ENCODE assay signal across 34 cellular contexts in genomic region chr3:170529346-170529745, GRCh38. TPM values are rescaled to one million over a fixed set of nuclear protein-coding genes. Genes with fewer than 3 reads are reported as not detected.
"Had no signal": no experiment of that assay in that cellular context is flagged by ENCODE, and none has a peak within 500 bp of the region (broad histone marks: within the 10 kb centered on the region; RNA-seq: fewer than 3 reads in every experiment).

No MANE protein-coding gene starts in this region.

- H3K4me1 Mint-ChIP-seq: activated CD4-positive, alpha-beta T cell treated with anti-CD3 and anti-CD28 coated beads, Interleukin-2, amount 10 ng/mL, durations not matched to agents 24 days and 14 days had no signal

- H3K27ac ChIP-seq: adrenal gland, body of pancreas, breast epithelium, SJCRH30, SK-N-MC had no signal

- H3K27ac Mint-ChIP-seq: activated CD4-positive, alpha-beta T cell treated with anti-CD3 and anti-CD28 coated beads, Interleukin-2, amount 10 ng/mL, durations not matched to agents 24 days and 14 days; activated CD8-positive, alpha-beta T cell treated with anti-CD3 and anti-CD28 coated beads, Interleukin-2, amount 10 ng/mL, durations not matched to agents 7 days and 5 days; activated naive CD4-positive, alpha-beta T cell treated with anti-CD3 and anti-CD28 coated beads for 36 hours; activated naive CD4-positive, alpha-beta T cell treated with anti-CD3 and anti-CD28 coated beads, Interleukin-2, amount 50 U/mL, for 72 hours; activated T-helper 1 cell treated with anti-CD3 and anti-CD28 coated beads, Interleukin-12 subunit alpha, Interleukin-12 subunit beta, Interleukin-2, Interleukin-4 antibody, amounts not matched to agents 30 ng/mL and 10 ng/mL and 1 ng/mL, durations not matched to agents 14 hours and 24 hours and 36 hours had no signal

- ATAC-seq: activated CD8-positive, alpha-beta T cell treated with anti-CD3 and anti-CD28 coated beads, Interleukin-2, amount 10 ng/mL, durations not matched to agents 7 days and 5 days; activated naive CD4-positive, alpha-beta T cell treated with anti-CD3 and anti-CD28 coated beads, Interleukin-2, amount 50 U/mL, for 72 hours; activated T-cell treated with anti-CD3 and anti-CD28 coated beads, Interleukin-2, amount 50 U/mL, for 4 hours; body of pancreas; Panc1 had no signal

- H3K9me3 Mint-ChIP-seq: activated CD4-positive, alpha-beta T cell treated with anti-CD3 and anti-CD28 coated beads, Interleukin-2, amount 10 ng/mL, durations not matched to agents 24 days and 14 days; activated naive CD4-positive, alpha-beta T cell treated with anti-CD3 and anti-CD28 coated beads for 36 hours; activated naive CD4-positive, alpha-beta T cell treated with anti-CD3 and anti-CD28 coated beads, Interleukin-2, amount 50 U/mL, for 72 hours; activated T-cell treated with anti-CD3 and anti-CD28 coated beads, Interleukin-2, amount 50 U/mL, for 4 hours; activated T-helper 1 cell treated with anti-CD3 and anti-CD28 coated beads, Interleukin-12 subunit alpha, Interleukin-12 subunit beta, Interleukin-2, Interleukin-4 antibody, amounts not matched to agents 30 ng/mL and 10 ng/mL and 1 ng/mL, durations not matched to agents 14 hours and 24 hours and 36 hours had no signal

- H3K36me3 ChIP-seq: adrenal gland, breast epithelium, MG63, SJCRH30 had no signal

- H3K4me3 ChIP-seq: adrenal gland, body of pancreas, breast epithelium, MG63, SJCRH30, SK-N-MC had no signal

- H3K4me1 ChIP-seq: adrenal gland, body of pancreas, breast epithelium, SJCRH30 had no signal

- DNase-seq: activated CD4-positive, alpha-beta T cell treated with anti-CD3 and anti-CD28 coated beads, Interleukin-2, amount 10 ng/mL, durations not matched to agents 24 days and 14 days; activated CD4-positive, alpha-beta T cell treated with anti-CD3 and anti-CD28 coated beads, Interleukin-2, amount 50 U/mL, for 48 hours; activated CD8-positive, alpha-beta T cell treated with anti-CD3 and anti-CD28 coated beads, Interleukin-2, amount 10 ng/mL, durations not matched to agents 7 days and 5 days; activated gamma-delta T cell treated with Interleukin-2 at 50 U/mL for 16 hours; activated naive CD4-positive, alpha-beta T cell treated with anti-CD3 and anti-CD28 coated beads for 36 hours; activated T-cell treated with anti-CD3 and anti-CD28 coated beads for 4 hours; activated T-cell treated with anti-CD3 and anti-CD28 coated beads, Interleukin-2, amount 50 U/mL, for 4 hours; adrenal gland; body of pancreas; Kasumi-1; KBM-7; MG63; NCI-H1048; NCI-H1105 treated with DMSO at 0.1 percent for 48 hours; NCI-H1436; NCI-H187; NCI-H2029 treated with DMSO at 0.1 percent for 48 hours; NCI-H345; NCI-H510A; NCI-H526; NCI-H774; SHP77 had no signal

- FAIRE-seq: astrocyte, colon, TTC549 had no signal

- H3K4me3 Mint-ChIP-seq: activated CD4-positive, alpha-beta T cell treated with anti-CD3 and anti-CD28 coated beads, Interleukin-2, amount 10 ng/mL, durations not matched to agents 24 days and 14 days; activated CD8-positive, alpha-beta T cell treated with anti-CD3 and anti-CD28 coated beads, Interleukin-2, amount 10 ng/mL, durations not matched to agents 7 days and 5 days; activated naive CD4-positive, alpha-beta T cell treated with anti-CD3 and anti-CD28 coated beads for 36 hours; activated T-cell treated with anti-CD3 and anti-CD28 coated beads, Interleukin-2, amount 50 U/mL, for 4 hours; activated T-helper 1 cell treated with anti-CD3 and anti-CD28 coated beads, Interleukin-12 subunit alpha, Interleukin-12 subunit beta, Interleukin-2, Interleukin-4 antibody, amounts not matched to agents 30 ng/mL and 10 ng/mL and 1 ng/mL, durations not matched to agents 14 hours and 24 hours and 36 hours had no signal

- H3K27me3 ChIP-seq: adrenal gland, body of pancreas, breast epithelium, MG63, SJCRH30 had no signal

- H3K9me3 ChIP-seq: adrenal gland, body of pancreas, breast epithelium, MG63, SJCRH30 had no signal

- H3K36me3 Mint-ChIP-seq: activated naive CD4-positive, alpha-beta T cell treated with anti-CD3 and anti-CD28 coated beads, Interleukin-2, amount 50 U/mL, for 72 hours had no signal

RNA-seq across cellular contexts. Expression of gene SLC7A14, which starts 56.5 kb away (rescaled TPM):
- total RNA-seq: activated CD4-positive, alpha-beta T cell treated with anti-CD3 and anti-CD28 coated beads, Interleukin-2, amount 10 ng/mL, durations not matched to agents 24 days and 14 days; activated CD8-positive, alpha-beta T cell treated with anti-CD3 and anti-CD28 coated beads, Interleukin-2, amount 10 ng/mL, durations not matched to agents 7 days and 5 days; activated naive CD4-positive, alpha-beta T cell treated with anti-CD3 and anti-CD28 coated beads for 36 hours; activated naive CD4-positive, alpha-beta T cell treated with anti-CD3 and anti-CD28 coated beads, Interleukin-2, amount 50 U/mL, for 72 hours; activated T-cell treated with anti-CD3 and anti-CD28 coated beads, Interleukin-2, amount 50 U/mL, for 4 hours; activated T-helper 1 cell treated with anti-CD3 and anti-CD28 coated beads, Interleukin-12 subunit alpha, Interleukin-12 subunit beta, Interleukin-2, Interleukin-4 antibody, amounts not matched to agents 30 ng/mL and 10 ng/mL and 1 ng/mL, durations not matched to agents 14 hours and 24 hours and 36 hours; cardiac septum; SJCRH30; T-helper 1 cell treated with Interleukin-12 subunit alpha and Interleukin-12 subunit beta and Interleukin-4 antibody, amounts not matched to agents 30 ng/mL and 1 ng/mL, for 36 hours; T-helper 2 cell treated with Interferon-gamma antibody and Interleukin-4, amounts not matched to agents 100 ng/mL and 5 ng/mL, for 36 hours had no signal
